ENCODE assay signal across 8 cellular contexts in genomic region chr12:108768591-108769500, GRCh38. TPM values are rescaled to one million over a fixed set of nuclear protein-coding genes. Genes with fewer than 3 reads are reported as not detected.
DNase-seq lines count a peak whose midpoint lies in the region; TF ChIP-seq lines count a peak whose summit lies in the region.

No MANE protein-coding gene starts in this region.

- H3K4me1 ChIP-seq in mesodermal cell (ENCODE audit: control insufficient read depth, insufficient read depth, low read length, poor library complexity, severe bottlenecking) = peaks cover under 1% of the 10 kb centered on the region

- DNase-seq in activated CD4-positive, alpha-beta T cell treated with anti-CD3 and anti-CD28 coated beads for 48 hours = peak; percentile 14
- no peak for DNase-seq in activated CD4-positive, alpha-beta T cell treated with anti-CD3 and anti-CD28 coated beads for 4 hours
- DNase-seq in NCI-H2227 treated with DMSO at 0.1 percent for 48 hours (lab: John Stamatoyannopoulos, UW) = peak; percentile 23
- no peak for DNase-seq in coronary artery (ENCODE audit: low spot score)
- DNase-seq in dermis blood vessel endothelial cell = no peak
- DNase-seq in caudate nucleus (lab: John Stamatoyannopoulos, UW) = no peak
- DNase-seq in NCI-H446 treated with DMSO at 0.1 percent for 48 hours (lab: John Stamatoyannopoulos, UW) = no peak

- peak overlapping the region; percentile 66 for H3K4me3 ChIP-seq in coronary artery
- peak overlapping the region; percentile 18 for H3K4me3 ChIP-seq in mesodermal cell (ENCODE audit: extremely low read depth, insufficient read depth, low read length, poor library complexity, severe bottlenecking)

- H3K36me3 ChIP-seq in mesodermal cell (ENCODE audit: control insufficient read depth, insufficient read depth, low read length) = no peaks in the 10 kb centered on the region

- 7 to 9% methylated on average over 29 to 32 of the region's 40 CpGs for WGBS in mesodermal cell (ENCODE audit: insufficient coverage in 2 of 2), 2 experiments

- TF ChIP-seq CTCF in coronary artery (IDR thresholded peaks at IDR 0.05) = no peak

- peak overlapping the region; percentile 7 to 42 for H3K27ac ChIP-seq in coronary artery
- H3K27ac ChIP-seq in mesodermal cell (ENCODE audit: low read depth, low read length, severe bottlenecking) = no peak overlapping the region
- no peak overlapping the region for H3K27ac ChIP-seq in caudate nucleus (ENCODE audit: low read depth, low read length)

- no peaks in the 10 kb centered on the region for H3K9me3 ChIP-seq in mesodermal cell (ENCODE audit: control insufficient read depth, low read length)

RNA-seq across cellular contexts. Expression of gene CORO1C, which starts 37.5 kb away (rescaled TPM):
- 168 TPM for polyA plus RNA-seq in mesodermal cell (2013, experiment 1 of 2)
- polyA plus RNA-seq in mesodermal cell (2013, experiment 2 of 2) = 149 TPM
- total RNA-seq in dermis blood vessel endothelial cell = 131 and 213 TPM in 2 replicates

Comparison
In these comparisons a context has a peak if more than half of its experiments do, and no peak if none do; other contexts are left out.
1. DNase-seq: peak in activated CD4-positive, alpha-beta T cell treated with anti-CD3 and anti-CD28 coated beads for 48 hours (single experiment) and NCI-H2227 treated with DMSO at 0.1 percent for 48 hours (single experiment); none in activated CD4-positive, alpha-beta T cell treated with anti-CD3 and anti-CD28 coated beads for 4 hours (0 of 2), coronary artery (single experiment), dermis blood vessel endothelial cell (single experiment), caudate nucleus (0 of 61) and NCI-H446 treated with DMSO at 0.1 percent for 48 hours (single experiment).
2. H3K27ac ChIP-seq: peak in coronary artery (2 of 2); none in mesodermal cell (single experiment) and caudate nucleus (single experiment).